Comparison of ENCODE assay signal across 9 cellular contexts in genomic region chr9:126612329-126612812, GRCh38. TPM values are rescaled to one million over a fixed set of nuclear protein-coding genes. Genes with fewer than 3 reads are reported as not detected.
DNase-seq lines count a peak whose midpoint lies in the region; ATAC-seq, FAIRE-seq and TF ChIP-seq lines count a peak whose summit lies in the region.
"Had no signal": no experiment of that assay in that cellular context is flagged by ENCODE, and none has a peak within 500 bp of the region (broad histone marks: within the 10 kb centered on the region; RNA-seq: fewer than 3 reads in every experiment).

No MANE protein-coding gene starts in this region.

- H3K4me1 ChIP-seq in H1 (replicated peaks in 1 of 4; ENCODE audit: control insufficient read depth in 3 of 4, insufficient read depth in 4 of 4, low read length in 3 of 4) (peaks cover 12 to 58% (median 38%) of the 10 kb centered on the region in 4 experiments), trophoblast cell (ENCODE audit: control insufficient read depth in 1 of 2, insufficient read depth in 2 of 2, low read length in 2 of 2) (peaks cover 7 to 18% of the 10 kb centered on the region in 2 experiments)

- ATAC-seq in HG03432 (IDR thresholded peaks at IDR 0.05; ENCODE audit: unreplicated experiment): no peak

- H3K27ac ChIP-seq in H1 (ENCODE audit: low read depth, low read length) (no peak overlapping the region), trophoblast cell (ENCODE audit: low read depth, low read length) (no peak overlapping the region)
- H3K27ac ChIP-seq: HL-60 had no signal

- 0 out of 2 replicates have a peak overlapping the region, but pooled peaks have one; percentile 26 for H4K8ac ChIP-seq in H1 (ENCODE audit: extremely low read depth, insufficient read depth, low read length)
- no peak overlapping the region for H4K8ac ChIP-seq in trophoblast cell (ENCODE audit: low read depth, low read length)

- no peak for FAIRE-seq in H1 (lab: Jason Lieb, UNC)

- H2BK15ac ChIP-seq in H1 (ENCODE audit: low read length): peak overlapping the region; percentile 92; the same call in 1 of the 2 replicates

- peak overlapping the region; percentile 68 to 86 for H3K4me2 ChIP-seq in H1 (ENCODE audit: insufficient read depth in 1 of 2, low read depth in 2 of 2, low read length in 2 of 2)
- H3K4me2 ChIP-seq in trophoblast cell (ENCODE audit: low read length): peak overlapping the region; percentile 27

- H3K4ac ChIP-seq in H1 (replicated peaks; ENCODE audit: insufficient read length, low read depth, low read length): no peak overlapping the region
- no peak overlapping the region for H3K4ac ChIP-seq in trophoblast cell (ENCODE audit: low read depth, low read length)

- no peak overlapping the region for H3K14ac ChIP-seq in H1 (ENCODE audit: insufficient read length)
- H3K14ac ChIP-seq in trophoblast cell (ENCODE audit: low read length): no peak overlapping the region

- TF ChIP-seq RAD21 in H1 (IDR thresholded peaks at IDR 0.05 in 1 of 2, conservative IDR thresholded peaks at IDR 0.05 in 1 of 2; ENCODE audit: low read depth in 2 of 2, low read length in 2 of 2): no peak

- H3K9me3 ChIP-seq in H1 (ENCODE audit: insufficient read depth in 2 of 2, low read depth in 1 of 2, low read length in 1 of 2) (no peaks in the 10 kb centered on the region), trophoblast cell (ENCODE audit: insufficient read depth, low read depth, low read length) (peaks cover 12% of the 10 kb centered on the region)

- H2BK5ac ChIP-seq in H1 (ENCODE audit: low read depth, low read length) (peak overlapping the region; percentile 26; the same call in 1 of the 2 replicates), trophoblast cell (ENCODE audit: low read depth, low read length, poor library complexity) (no peak overlapping the region)

- 0% methylated on average over 9 of the region's 54 CpGs; no CpG with 5 or more reads in 1 of the 2 experiments for WGBS in H1 (ENCODE audit: extremely low coverage in 1 of 2, insufficient coverage in 1 of 2, insufficient read length in 1 of 2, insufficient replicate concordance in 2 of 2, low coverage in 1 of 2, low lambda C conversion rate in 2 of 2, missing lambda C conversion rate in 1 of 2), 2 experiments
- no CpG with 5 or more reads among the region's 54 CpGs for WGBS in trophoblast cell (ENCODE audit: extremely low coverage, insufficient coverage, insufficient read length)

- peaks cover 11 to 17% of the 10 kb centered on the region in 2 experiments for H4K20me1 ChIP-seq in H1 (replicated peaks in 1 of 2; ENCODE audit: control insufficient read depth in 1 of 2, insufficient read depth in 2 of 2, low read length in 2 of 2)

- no peak for TF ChIP-seq CTCF in H1 (IDR thresholded peaks at IDR 0.05; ENCODE audit: control extremely low read depth in 1 of 3, insufficient read depth in 1 of 3, low read depth in 1 of 3, low read length in 3 of 3)

- peaks cover 12% of the 10 kb centered on the region; the same call in 1 of the 2 replicates for H3K23me2 ChIP-seq in H1 (ENCODE audit: low read depth, low read length)

- CTCF ChIA-PET in H1 (lab: Charles Lee; ENCODE audit: partially characterized antibody): interaction anchor here (0.7 to 2.2 kb wide), 7 partner anchors 15 to 168 kb away, joined by 3 to 15 read pairs (median 5); no protein-coding TSS in a partner anchor

- no peak overlapping the region for H4K5ac ChIP-seq in H1 (ENCODE audit: insufficient read length, low read depth, low read length)

- DNase-seq in ELF-1 (ENCODE audit: low read depth, low spot score) (peak; percentile 49), NCI-H69 (lab: John Stamatoyannopoulos, UW) (peak; percentile 48), H1 (ENCODE audit: low read depth in 1 of 2, low spot score in 2 of 2) (peak in 1 of 2 experiments; percentile 63), trophoblast cell (no peak), occipital lobe (lab: John Stamatoyannopoulos, UW) (no peak), A172 (ENCODE audit: low spot score) (no peak), NCI-H774 (lab: John Stamatoyannopoulos, UW) (no peak)

- peak overlapping the region; percentile 5 to 63 (median 29); a peak in 6 of 8 replicates for H3K4me3 ChIP-seq in H1 (ENCODE audit: extremely low read depth in 1 of 4, insufficient read depth in 2 of 4, low read depth in 3 of 4, low read length in 4 of 4)
- no peak overlapping the region for H3K4me3 ChIP-seq in trophoblast cell (ENCODE audit: low read depth, low read length)

- H2AK5ac ChIP-seq in H1 (ENCODE audit: low read depth, low read length) (no peak overlapping the region), trophoblast cell (ENCODE audit: low read length) (no peak overlapping the region)

- H2BK120ac ChIP-seq in H1 (replicated peaks; ENCODE audit: low read depth, low read length): no peak overlapping the region
- H2BK120ac ChIP-seq in trophoblast cell (ENCODE audit: insufficient read depth, low read length, poor library complexity): no peak overlapping the region

- H3K23ac ChIP-seq in H1 (ENCODE audit: insufficient read length): no peak overlapping the region
- no peak overlapping the region for H3K23ac ChIP-seq in trophoblast cell (ENCODE audit: low read length)

- no peak overlapping the region for H3K9ac ChIP-seq in H1 (replicated peaks in 1 of 4; ENCODE audit: extremely low read depth in 1 of 4, low read depth in 3 of 4, low read length in 3 of 4)
- H3K9ac ChIP-seq in trophoblast cell (ENCODE audit: low read length): no peak overlapping the region

- H3K56ac ChIP-seq in H1 (replicated peaks; ENCODE audit: insufficient read length, low read depth, low read length): no peak overlapping the region

- TF ChIP-seq EP300 in H1 (IDR thresholded peaks at IDR 0.05; ENCODE audit: borderline replicate concordance in 1 of 2, low read depth in 2 of 2, low read length in 2 of 2): no peak

- no peak overlapping the region for H4K91ac ChIP-seq in H1 (replicated peaks; ENCODE audit: insufficient read length, low read length)
- no peak overlapping the region for H4K91ac ChIP-seq in trophoblast cell (ENCODE audit: low read depth, low read length)

- H3K36me3 ChIP-seq in H1 (ENCODE audit: control insufficient read depth in 2 of 4, insufficient read depth in 4 of 4, low read length in 3 of 4): peaks cover 0 to 10% (median 0%) of the 10 kb centered on the region in 4 experiments; a peak in 1 of 8 replicates
- H3K36me3 ChIP-seq in trophoblast cell (ENCODE audit: control insufficient read depth in 1 of 2, insufficient read depth in 2 of 2, low read length in 2 of 2): no peaks in the 10 kb centered on the region

- no peak for TF ChIP-seq POLR2A in H1 (IDR thresholded peaks at IDR 0.05; ENCODE audit: control extremely low read depth in 1 of 2, low read depth in 2 of 2, low read length in 2 of 2)

- no peak overlapping the region for H4K12ac ChIP-seq in trophoblast cell (ENCODE audit: low read depth, low read length)

- H2AFZ ChIP-seq in H1 (ENCODE audit: low read length) (no peak overlapping the region), trophoblast cell (ENCODE audit: insufficient read depth, low read length, poor library complexity) (peak overlapping the region; percentile 83)

- POLR2A ChIA-PET in H1 (lab: Charles Lee; ENCODE audit: partially characterized antibody): interaction anchor here (1.2 to 2.6 kb wide), 3 partner anchors 11 to 20 kb away, joined by 3 to 14 read pairs (median 4); no protein-coding TSS in a partner anchor

- H3K18ac ChIP-seq in H1 (ENCODE audit: extremely low read depth, low read length): peak overlapping the region; percentile 78; the same call in 1 of the 2 replicates
- H3K18ac ChIP-seq in trophoblast cell (ENCODE audit: low read length): no peak overlapping the region

- H3K79me2 ChIP-seq in H1 (ENCODE audit: control insufficient read depth in 1 of 2, insufficient read depth in 2 of 2, low read length in 2 of 2) (no peaks in the 10 kb centered on the region), trophoblast cell (ENCODE audit: control insufficient read depth, insufficient read depth, low read length, poor library complexity) (no peaks in the 10 kb centered on the region)

- peaks cover 86 to 93% (median 90%) of the 10 kb centered on the region in 4 experiments; a peak in 6 of 7 replicates for H3K27me3 ChIP-seq in H1 (replicated peaks in 1 of 4; ENCODE audit: control insufficient read depth in 3 of 4, extremely low read depth in 1 of 4, insufficient read depth in 3 of 4, low read length in 3 of 4)
- H3K27me3 ChIP-seq in trophoblast cell (ENCODE audit: insufficient read depth, low read length): peaks cover 82% of the 10 kb centered on the region

- H2BK12ac ChIP-seq in H1 (ENCODE audit: low read depth, low read length) (peak overlapping the region; percentile 64; the same call in 1 of the 2 replicates), trophoblast cell (ENCODE audit: low read length) (no peak overlapping the region)

- H3K79me1 ChIP-seq in H1 (ENCODE audit: low read depth, low read length) (no peaks in the 10 kb centered on the region), trophoblast cell (ENCODE audit: low read length) (no peaks in the 10 kb centered on the region)

- H2BK20ac ChIP-seq in H1 (ENCODE audit: low read length): peak overlapping the region; percentile 21; the same call in 1 of the 2 replicates

TF ChIP-seq in H1, 55 proteins besides CTCF, POLR2A, EP300 and RAD21:
- TF ChIP-seq EZH2 (IDR thresholded peaks at IDR 0.05; ENCODE audit: low read depth, low read length, severe bottlenecking) (peak; percentile 83), POLR2AphosphoS5 (IDR thresholded peaks at IDR 0.05; ENCODE audit: low read depth, low read length) (no peak), NANOG (IDR thresholded peaks at IDR 0.05; ENCODE audit: insufficient read depth, low read depth, low read length, poor library complexity, severe bottlenecking) (no peak), SUZ12 (IDR thresholded peaks at IDR 0.05; ENCODE audit: low read length) (peak; percentile 76; the same call in 1 of the 2 replicates), RNF2 (IDR thresholded peaks at IDR 0.05; ENCODE audit: borderline replicate concordance, low read depth, low read length, missing control alignments, poor library complexity, severe bottlenecking) (peak; percentile 39)

RNA-seq across cellular contexts. Expression of gene LMX1B, which starts 1.4 kb away (rescaled TPM):
- 0.37 and 0.52 TPM in 2 replicates for total RNA-seq in H1 (2021; fragmentation: NEBNext Ultra II Directional; extraction: Animal tissue kit (Norgen Biotek cat#: 25700))
- polyA plus RNA-seq in H1 (2011; rRNA removed): 0.09 and 0.17 TPM in 2 replicates
- 0.17 TPM for polyA plus RNA-seq in H1 (2011; cell fraction: cytosol; rRNA removed)
- 0.24 TPM for polyA plus RNA-seq in H1 (2011; cell fraction: nucleus; rRNA removed)
- polyA plus RNA-seq in H1 (2012, experiment 1 of 2): 0.17 to 0.24 TPM (median 0.20 TPM) in 4 replicates
- polyA plus RNA-seq in H1 (2012, experiment 2 of 2): 0.16 TPM
- 0.18 TPM for polyA plus RNA-seq in H1 (2013, experiment 1 of 2)
- polyA plus RNA-seq in H1 (2013, experiment 2 of 2): 0.22 TPM
- 0.07 and 0.16 TPM in 2 replicates for polyA minus RNA-seq in H1 (2011; rRNA and poly(A)+ RNA removed)
- 0.44 TPM for polyA minus RNA-seq in H1 (2011; cell fraction: cytosol; rRNA and poly(A)+ RNA removed)
- polyA minus RNA-seq in H1 (2011; cell fraction: nucleus; rRNA and poly(A)+ RNA removed): 0.10 TPM
- 0.08 and 0.21 TPM in 2 replicates for polyA plus RNA-seq in trophoblast cell (2013)
- total RNA-seq in occipital lobe: not detected
- 1.8 and 2.9 TPM in 2 replicates for total RNA-seq in A172 (2014; rRNA removed; shearing (Covaris generic))

Comparison
In these comparisons a context has a peak if more than half of its experiments do, and no peak if none do; other contexts are left out.
1. DNase-seq: peak in ELF-1 (single experiment) and NCI-H69 (single experiment); none in trophoblast cell (0 of 2), occipital lobe (single experiment), A172 (single experiment) and NCI-H774 (single experiment).